1 cellular context compared by ENCODE assay signal in the genomic region with DNA sequence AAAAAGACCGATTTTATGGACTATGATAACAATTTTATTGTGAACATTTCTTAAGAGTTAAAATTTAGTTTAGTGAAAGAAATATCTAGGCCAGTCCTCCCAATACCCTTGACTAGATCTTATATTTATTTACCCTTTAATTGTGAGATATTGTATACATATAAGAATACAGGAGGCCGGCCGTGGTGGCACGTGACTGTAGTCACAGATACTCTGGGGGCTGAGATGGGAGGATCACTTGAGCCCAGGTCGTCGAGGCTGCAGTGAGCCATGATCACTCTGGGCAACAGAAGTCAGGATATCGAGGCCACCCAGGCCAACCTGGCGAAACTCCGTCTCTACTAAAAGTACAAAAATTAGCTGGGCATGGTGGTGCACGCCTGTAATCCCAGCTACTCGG.
A peak's percentile ranks its signal among the peaks of the same experiment; 100 is the strongest.
TF ChIP-seq lines count a peak whose summit lies in the region.

No MANE protein-coding gene starts in this region.

TF ChIP-seq in K562, 482 proteins besides CTCF, POLR2A, EP300 and RAD21 (continued from another document and continues in another):
- TF ChIP-seq, protein P1, sequence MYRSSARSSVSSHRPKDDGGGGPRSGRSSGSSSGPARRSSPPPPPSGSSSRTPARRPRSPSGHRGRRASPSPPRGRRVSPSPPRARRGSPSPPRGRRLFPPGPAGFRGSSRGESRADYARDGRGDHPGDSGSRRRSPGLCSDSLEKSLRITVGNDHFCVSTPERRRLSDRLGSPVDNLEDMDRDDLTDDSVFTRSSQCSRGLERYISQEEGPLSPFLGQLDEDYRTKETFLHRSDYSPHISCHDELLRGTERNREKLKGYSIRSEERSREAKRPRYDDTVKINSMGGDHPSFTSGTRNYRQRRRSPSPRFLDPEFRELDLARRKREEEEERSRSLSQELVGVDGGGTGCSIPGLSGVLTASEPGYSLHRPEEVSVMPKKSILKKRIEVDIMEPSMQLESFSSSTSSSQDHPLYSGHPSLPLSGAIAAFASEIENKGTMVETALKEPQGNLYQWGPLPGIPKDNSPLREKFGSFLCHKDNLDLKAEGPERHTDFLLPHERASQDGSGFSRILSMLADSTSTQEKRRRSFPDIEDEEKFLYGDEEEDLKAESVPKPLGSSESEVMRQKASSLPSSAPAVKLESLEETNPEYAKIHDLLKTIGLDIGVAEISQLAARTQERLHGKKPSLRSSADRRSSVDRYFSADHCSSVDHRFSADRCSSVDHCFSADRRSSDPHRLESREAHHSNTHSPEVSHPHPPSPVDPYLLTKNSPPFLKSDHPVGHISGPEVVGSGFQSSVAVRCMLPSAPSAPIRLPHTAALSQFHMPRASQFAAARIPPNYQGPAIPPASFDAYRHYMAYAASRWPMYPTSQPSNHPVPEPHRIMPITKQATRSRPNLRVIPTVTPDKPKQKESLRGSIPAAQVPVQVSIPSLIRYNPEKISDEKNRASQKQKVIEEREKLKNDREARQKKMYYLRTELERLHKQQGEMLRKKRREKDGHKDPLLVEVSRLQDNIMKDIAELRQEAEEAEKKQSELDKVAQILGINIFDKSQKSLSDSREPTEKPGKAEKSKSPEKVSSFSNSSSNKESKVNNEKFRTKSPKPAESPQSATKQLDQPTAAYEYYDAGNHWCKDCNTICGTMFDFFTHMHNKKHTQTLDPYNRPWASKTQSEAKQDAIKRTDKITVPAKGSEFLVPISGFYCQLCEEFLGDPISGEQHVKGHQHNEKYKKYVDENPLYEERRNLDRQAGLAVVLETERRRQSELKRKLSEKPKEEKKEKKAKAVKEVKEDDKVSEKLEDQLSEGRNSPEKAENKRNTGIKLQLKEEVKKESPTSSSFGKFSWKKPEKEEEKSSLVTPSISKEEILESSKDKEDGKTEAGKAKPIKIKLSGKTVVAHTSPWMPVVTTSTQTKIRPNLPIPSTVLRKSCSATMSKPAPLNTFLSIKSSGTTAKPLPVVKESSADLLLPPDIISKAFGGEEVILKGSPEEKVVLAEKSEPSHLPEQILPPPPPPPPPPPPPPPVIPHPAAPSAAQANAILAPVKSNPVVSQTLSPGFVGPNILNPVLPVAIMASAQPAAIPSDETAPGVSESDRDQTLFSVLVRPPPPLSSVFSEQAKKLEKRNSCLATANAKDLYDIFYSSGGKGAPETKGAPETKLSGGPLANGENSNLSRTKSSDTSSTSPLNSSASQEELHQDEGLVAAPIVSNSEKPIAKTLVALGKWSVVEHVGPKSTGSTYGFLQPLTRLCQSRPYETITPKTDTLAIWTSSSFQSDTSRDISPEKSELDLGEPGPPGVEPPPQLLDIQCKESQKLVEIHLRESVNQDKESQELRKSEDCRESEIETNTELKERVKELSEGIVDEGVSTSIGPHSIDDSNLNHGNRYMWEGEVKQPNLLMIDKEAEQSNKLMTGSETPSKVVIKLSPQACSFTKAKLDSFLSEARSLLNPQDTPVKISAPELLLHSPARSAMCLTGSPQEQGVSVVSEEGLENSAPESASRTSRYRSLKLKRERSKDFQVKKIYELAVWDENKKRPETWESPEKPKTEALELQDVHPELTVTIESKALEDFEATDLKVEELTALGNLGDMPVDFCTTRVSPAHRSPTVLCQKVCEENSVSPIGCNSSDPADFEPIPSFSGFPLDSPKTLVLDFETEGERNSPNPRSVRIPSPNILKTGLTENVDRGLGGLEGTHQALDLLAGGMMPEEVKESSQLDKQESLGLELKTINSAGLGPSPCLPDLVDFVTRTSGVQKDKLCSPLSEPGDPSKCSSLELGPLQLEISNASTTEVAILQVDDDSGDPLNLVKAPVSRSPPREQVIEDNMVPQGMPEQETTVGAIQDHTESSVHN (IDR thresholded peaks at IDR 0.05; ENCODE audit: borderline replicate concordance in 1 of 2, low read depth in 1 of 2) = no peak
- TF ChIP-seq CHD1 (IDR thresholded peaks at IDR 0.05; ENCODE audit: low read length) (no peak), STAT5B (CRISPR knock-in tag; IDR thresholded peaks at IDR 0.05) (no peak), TOE1 (IDR thresholded peaks at IDR 0.05; ENCODE audit: borderline replicate concordance) (peak; percentile 43; the same call in 1 of the 2 replicates), TOE1 (CRISPR knock-in tag; IDR thresholded peaks at IDR 0.05; ENCODE audit: borderline replicate concordance, low read depth) (no peak), FOXM1 (IDR thresholded peaks at IDR 0.05; ENCODE audit: low read depth) (no peak), FOXM1 (CRISPR knock-in tag; IDR thresholded peaks at IDR 0.05; ENCODE audit: low read depth) (no peak), HCFC1 (IDR thresholded peaks at IDR 0.05; ENCODE audit: low read depth, low read length) (no peak), ZFP1 (CRISPR knock-in tag; IDR thresholded peaks at IDR 0.05) (no peak), SMARCA5 (IDR thresholded peaks at IDR 0.05) (no peak), PML (IDR thresholded peaks at IDR 0.05; ENCODE audit: low read length) (no peak), U2AF2 (optimal IDR thresholded peaks at IDR 0.05; ENCODE audit: low read depth, low read length) (no peak), BDP1 (IDR thresholded peaks at IDR 0.05; ENCODE audit: insufficient read depth, insufficient read length) (no peak), ADNP (tag; IDR thresholded peaks at IDR 0.05) (no peak), HMG20A (CRISPR knock-in tag; conservative IDR thresholded peaks at IDR 0.05) (no peak), FOXJ3 (CRISPR knock-in tag; IDR thresholded peaks at IDR 0.05) (no peak), ZNF347 (CRISPR knock-in tag; IDR thresholded peaks at IDR 0.05; ENCODE audit: low read depth) (no peak), MTA3 (IDR thresholded peaks at IDR 0.05; ENCODE audit: borderline replicate concordance) (no peak), ARNT (IDR thresholded peaks at IDR 0.05) (no peak), CHD2 (IDR thresholded peaks at IDR 0.05; ENCODE audit: low read depth, low read length) (no peak), MYNN (IDR thresholded peaks at IDR 0.05) (no peak), MYNN (CRISPR knock-in tag; IDR thresholded peaks at IDR 0.05) (no peak), CCNT2 (IDR thresholded peaks at IDR 0.05; ENCODE audit: borderline replicate concordance, extremely low read depth, insufficient read length, low read depth, low read length) (no peak), SMAD1 (IDR thresholded peaks at IDR 0.05; ENCODE audit: low read depth, low read length, partially characterized antibody) (no peak), SIRT6 (IDR thresholded peaks at IDR 0.05; ENCODE audit: low read depth, low read length) (no peak), EGR1 (conservative IDR thresholded peaks at IDR 0.05) (no peak), PHB (CRISPR knock-in tag; IDR thresholded peaks at IDR 0.05) (no peak), ZNF316 (IDR thresholded peaks at IDR 0.05) (no peak)
- TF ChIP-seq, protein P2, sequence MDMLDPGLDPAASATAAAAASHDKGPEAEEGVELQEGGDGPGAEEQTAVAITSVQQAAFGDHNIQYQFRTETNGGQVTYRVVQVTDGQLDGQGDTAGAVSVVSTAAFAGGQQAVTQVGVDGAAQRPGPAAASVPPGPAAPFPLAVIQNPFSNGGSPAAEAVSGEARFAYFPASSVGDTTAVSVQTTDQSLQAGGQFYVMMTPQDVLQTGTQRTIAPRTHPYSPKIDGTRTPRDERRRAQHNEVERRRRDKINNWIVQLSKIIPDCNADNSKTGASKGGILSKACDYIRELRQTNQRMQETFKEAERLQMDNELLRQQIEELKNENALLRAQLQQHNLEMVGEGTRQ (CRISPR knock-in tag; IDR thresholded peaks at IDR 0.05) = peak; percentile 75
- TF ChIP-seq, protein P3, sequence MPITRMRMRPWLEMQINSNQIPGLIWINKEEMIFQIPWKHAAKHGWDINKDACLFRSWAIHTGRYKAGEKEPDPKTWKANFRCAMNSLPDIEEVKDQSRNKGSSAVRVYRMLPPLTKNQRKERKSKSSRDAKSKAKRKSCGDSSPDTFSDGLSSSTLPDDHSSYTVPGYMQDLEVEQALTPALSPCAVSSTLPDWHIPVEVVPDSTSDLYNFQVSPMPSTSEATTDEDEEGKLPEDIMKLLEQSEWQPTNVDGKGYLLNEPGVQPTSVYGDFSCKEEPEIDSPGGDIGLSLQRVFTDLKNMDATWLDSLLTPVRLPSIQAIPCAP (CRISPR knock-in tag; IDR thresholded peaks at IDR 0.05; ENCODE audit: borderline replicate concordance) = no peak
- TF ChIP-seq, protein P4, sequence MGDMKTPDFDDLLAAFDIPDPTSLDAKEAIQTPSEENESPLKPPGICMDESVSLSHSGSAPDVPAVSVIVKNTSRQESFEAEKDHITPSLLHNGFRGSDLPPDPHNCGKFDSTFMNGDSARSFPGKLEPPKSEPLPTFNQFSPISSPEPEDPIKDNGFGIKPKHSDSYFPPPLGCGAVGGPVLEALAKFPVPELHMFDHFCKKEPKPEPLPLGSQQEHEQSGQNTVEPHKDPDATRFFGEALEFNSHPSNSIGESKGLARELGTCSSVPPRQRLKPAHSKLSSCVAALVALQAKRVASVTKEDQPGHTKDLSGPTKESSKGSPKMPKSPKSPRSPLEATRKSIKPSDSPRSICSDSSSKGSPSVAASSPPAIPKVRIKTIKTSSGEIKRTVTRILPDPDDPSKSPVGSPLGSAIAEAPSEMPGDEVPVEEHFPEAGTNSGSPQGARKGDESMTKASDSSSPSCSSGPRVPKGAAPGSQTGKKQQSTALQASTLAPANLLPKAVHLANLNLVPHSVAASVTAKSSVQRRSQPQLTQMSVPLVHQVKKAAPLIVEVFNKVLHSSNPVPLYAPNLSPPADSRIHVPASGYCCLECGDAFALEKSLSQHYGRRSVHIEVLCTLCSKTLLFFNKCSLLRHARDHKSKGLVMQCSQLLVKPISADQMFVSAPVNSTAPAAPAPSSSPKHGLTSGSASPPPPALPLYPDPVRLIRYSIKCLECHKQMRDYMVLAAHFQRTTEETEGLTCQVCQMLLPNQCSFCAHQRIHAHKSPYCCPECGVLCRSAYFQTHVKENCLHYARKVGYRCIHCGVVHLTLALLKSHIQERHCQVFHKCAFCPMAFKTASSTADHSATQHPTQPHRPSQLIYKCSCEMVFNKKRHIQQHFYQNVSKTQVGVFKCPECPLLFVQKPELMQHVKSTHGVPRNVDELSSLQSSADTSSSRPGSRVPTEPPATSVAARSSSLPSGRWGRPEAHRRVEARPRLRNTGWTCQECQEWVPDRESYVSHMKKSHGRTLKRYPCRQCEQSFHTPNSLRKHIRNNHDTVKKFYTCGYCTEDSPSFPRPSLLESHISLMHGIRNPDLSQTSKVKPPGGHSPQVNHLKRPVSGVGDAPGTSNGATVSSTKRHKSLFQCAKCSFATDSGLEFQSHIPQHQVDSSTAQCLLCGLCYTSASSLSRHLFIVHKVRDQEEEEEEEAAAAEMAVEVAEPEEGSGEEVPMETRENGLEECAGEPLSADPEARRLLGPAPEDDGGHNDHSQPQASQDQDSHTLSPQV (IDR thresholded peaks at IDR 0.05) = peak; percentile 76
- TF ChIP-seq, protein P5, sequence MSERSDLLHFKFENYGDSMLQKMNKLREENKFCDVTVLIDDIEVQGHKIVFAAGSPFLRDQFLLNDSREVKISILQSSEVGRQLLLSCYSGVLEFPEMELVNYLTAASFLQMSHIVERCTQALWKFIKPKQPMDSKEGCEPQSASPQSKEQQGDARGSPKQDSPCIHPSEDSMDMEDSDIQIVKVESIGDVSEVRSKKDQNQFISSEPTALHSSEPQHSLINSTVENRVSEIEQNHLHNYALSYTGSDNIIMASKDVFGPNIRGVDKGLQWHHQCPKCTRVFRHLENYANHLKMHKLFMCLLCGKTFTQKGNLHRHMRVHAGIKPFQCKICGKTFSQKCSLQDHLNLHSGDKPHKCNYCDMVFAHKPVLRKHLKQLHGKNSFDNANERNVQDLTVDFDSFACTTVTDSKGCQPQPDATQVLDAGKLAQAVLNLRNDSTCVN (CRISPR knock-in tag; IDR thresholded peaks at IDR 0.05) = no peak
- TF ChIP-seq, protein P6, sequence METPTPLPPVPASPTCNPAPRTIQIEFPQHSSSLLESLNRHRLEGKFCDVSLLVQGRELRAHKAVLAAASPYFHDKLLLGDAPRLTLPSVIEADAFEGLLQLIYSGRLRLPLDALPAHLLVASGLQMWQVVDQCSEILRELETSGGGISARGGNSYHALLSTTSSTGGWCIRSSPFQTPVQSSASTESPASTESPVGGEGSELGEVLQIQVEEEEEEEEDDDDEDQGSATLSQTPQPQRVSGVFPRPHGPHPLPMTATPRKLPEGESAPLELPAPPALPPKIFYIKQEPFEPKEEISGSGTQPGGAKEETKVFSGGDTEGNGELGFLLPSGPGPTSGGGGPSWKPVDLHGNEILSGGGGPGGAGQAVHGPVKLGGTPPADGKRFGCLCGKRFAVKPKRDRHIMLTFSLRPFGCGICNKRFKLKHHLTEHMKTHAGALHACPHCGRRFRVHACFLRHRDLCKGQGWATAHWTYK (CRISPR knock-in tag; IDR thresholded peaks at IDR 0.05) = no peak
- TF ChIP-seq, protein P7, sequence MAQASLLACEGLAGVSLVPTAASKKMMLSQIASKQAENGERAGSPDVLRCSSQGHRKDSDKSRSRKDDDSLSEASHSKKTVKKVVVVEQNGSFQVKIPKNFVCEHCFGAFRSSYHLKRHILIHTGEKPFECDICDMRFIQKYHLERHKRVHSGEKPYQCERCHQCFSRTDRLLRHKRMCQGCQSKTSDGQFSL (CRISPR knock-in tag; IDR thresholded peaks at IDR 0.05) = no peak
- TF ChIP-seq, protein P7 (tag; IDR thresholded peaks at IDR 0.05) = no peak
- TF ChIP-seq, protein P8, sequence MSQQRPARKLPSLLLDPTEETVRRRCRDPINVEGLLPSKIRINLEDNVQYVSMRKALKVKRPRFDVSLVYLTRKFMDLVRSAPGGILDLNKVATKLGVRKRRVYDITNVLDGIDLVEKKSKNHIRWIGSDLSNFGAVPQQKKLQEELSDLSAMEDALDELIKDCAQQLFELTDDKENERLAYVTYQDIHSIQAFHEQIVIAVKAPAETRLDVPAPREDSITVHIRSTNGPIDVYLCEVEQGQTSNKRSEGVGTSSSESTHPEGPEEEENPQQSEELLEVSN (IDR thresholded peaks at IDR 0.05; ENCODE audit: borderline replicate concordance in 1 of 2, extremely low read depth in 1 of 2, insufficient read depth in 1 of 2, insufficient read length in 1 of 2, low read depth in 1 of 2, low read length in 1 of 2, poor library complexity in 1 of 2, severe bottlenecking in 1 of 2) = no peak
- TF ChIP-seq, protein P9, sequence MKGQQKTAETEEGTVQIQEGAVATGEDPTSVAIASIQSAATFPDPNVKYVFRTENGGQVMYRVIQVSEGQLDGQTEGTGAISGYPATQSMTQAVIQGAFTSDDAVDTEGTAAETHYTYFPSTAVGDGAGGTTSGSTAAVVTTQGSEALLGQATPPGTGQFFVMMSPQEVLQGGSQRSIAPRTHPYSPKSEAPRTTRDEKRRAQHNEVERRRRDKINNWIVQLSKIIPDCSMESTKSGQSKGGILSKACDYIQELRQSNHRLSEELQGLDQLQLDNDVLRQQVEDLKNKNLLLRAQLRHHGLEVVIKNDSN (CRISPR knock-in tag; IDR thresholded peaks at IDR 0.05) = peak; percentile 68
